8 cellular contexts compared by ENCODE assay signal in the genomic region with DNA sequence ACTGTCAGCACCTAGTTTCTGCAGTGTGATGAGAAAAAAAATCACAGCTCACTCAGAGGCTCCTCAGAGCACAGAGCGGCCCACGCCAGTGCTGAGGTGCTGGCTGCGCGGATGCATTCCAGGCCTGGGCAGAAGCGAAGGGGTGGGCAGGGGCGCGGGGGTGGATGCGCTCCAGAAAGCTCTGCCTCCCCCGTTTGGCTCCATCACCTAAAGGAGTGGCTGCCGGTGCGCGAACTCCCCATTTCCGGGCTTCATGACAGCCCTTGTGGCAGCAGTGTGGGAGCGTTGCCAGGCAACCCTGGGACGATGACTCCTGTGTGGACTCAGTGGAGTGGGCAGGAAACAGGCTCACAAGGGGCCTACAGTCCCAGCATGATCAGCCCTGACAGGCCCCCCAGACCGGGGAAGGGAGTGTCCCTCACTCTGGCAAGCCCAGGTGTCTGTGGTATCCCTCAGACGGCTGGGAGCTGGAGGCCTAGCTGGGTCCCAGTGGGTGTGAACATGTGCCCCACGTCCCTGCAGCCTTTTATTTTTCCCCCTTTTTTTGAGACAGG. TPM values are rescaled to one million over a fixed set of nuclear protein-coding genes. Genes with fewer than 3 reads are reported as not detected.
DNase-seq lines count a peak whose midpoint lies in the region; ATAC-seq and TF ChIP-seq lines count a peak whose summit lies in the region.

No MANE protein-coding gene starts in this region.

- TF ChIP-seq CTCF in DND-41 (IDR thresholded peaks at IDR 0.05; ENCODE audit: borderline replicate concordance, extremely low read depth, low read length, poor library complexity, severe bottlenecking): no peak

- H3K27ac ChIP-seq in DND-41 (ENCODE audit: low read length): no peak overlapping the region

- H3K4me1 ChIP-seq in DND-41 (ENCODE audit: insufficient read depth, low read length): peaks cover 11% of the 10 kb centered on the region

- H3K9ac ChIP-seq in DND-41 (ENCODE audit: low read depth, low read length): no peak overlapping the region

- intact Hi-C loops in left cardiac atrium (cut with DNase I): no loop called here

- peak; percentile 77 for DNase-seq in DND-41
- DNase-seq in NCI-H2227 (lab: John Stamatoyannopoulos, UW; ENCODE audit: unreplicated experiment): peak; percentile 66
- peak; percentile 19 for DNase-seq in activated effector memory CD4-positive, alpha-beta T cell treated with Interleukin-2 at 50 U/mL for 16 hours
- DNase-seq in left cardiac atrium: peak; percentile 74
- DNase-seq in stimulated activated CD4-positive, alpha-beta T cell treated with anti-CD3 and anti-CD28 coated beads, Interleukin-1b, Interleukin-23, amount 100 ng/mL, for 48 hours: peak; percentile 71
- no peak for DNase-seq in MG63

- H2AFZ ChIP-seq in DND-41 (ENCODE audit: low read depth, low read length): no peak overlapping the region

- H3K27me3 ChIP-seq in DND-41 (ENCODE audit: insufficient read depth, low read length, poor library complexity): no peaks in the 10 kb centered on the region
- H3K27me3 ChIP-seq in MG63: no peaks in the 10 kb centered on the region

- H3K36me3 ChIP-seq in DND-41 (ENCODE audit: insufficient read depth, low read length): peaks cover 56% of the 10 kb centered on the region
- H3K36me3 ChIP-seq in MG63: peaks cover 59% of the 10 kb centered on the region

- peak; percentile 69 for ATAC-seq in DND-41 (ENCODE audit: insufficient read depth, low read depth)
- peak; percentile 52 to 62 for ATAC-seq in left cardiac atrium
- ATAC-seq in GM21723 (IDR thresholded peaks at IDR 0.05; ENCODE audit: unreplicated experiment): no peak
- no peak for ATAC-seq in GM21526 (IDR thresholded peaks at IDR 0.05; ENCODE audit: low FRiP score, unreplicated experiment)

- H3K9me3 ChIP-seq in DND-41 (ENCODE audit: insufficient read depth, low read length, severe bottlenecking): no peaks in the 10 kb centered on the region
- H3K9me3 ChIP-seq in MG63: no peaks in the 10 kb centered on the region

- H4K20me1 ChIP-seq in DND-41 (ENCODE audit: insufficient read depth, low read length): peaks cover 26% of the 10 kb centered on the region

- no peak overlapping the region for H3K4me3 ChIP-seq in DND-41 (ENCODE audit: low read depth in 1 of 2, low read length in 2 of 2)
- H3K4me3 ChIP-seq in MG63: no peak overlapping the region

- no peak overlapping the region for H3K4me2 ChIP-seq in DND-41 (ENCODE audit: insufficient read depth, low read length)

- H3K79me2 ChIP-seq in DND-41 (ENCODE audit: insufficient read depth, low read length): peaks cover 13% of the 10 kb centered on the region; the same call in 1 of the 2 replicates

RNA-seq across cellular contexts. Expression of gene NUDT16L1, which starts 32.8 kb away (rescaled TPM):
- 10 to 100 TPM; 39.1 to 41.0 TPM for total RNA-seq in left cardiac atrium
- 61.9 and 65.8 TPM in 2 replicates for total RNA-seq in MG63 (2014; rRNA removed; shearing (Covaris generic); ENCODE audit: low replicate concordance)

RNA-seq across cellular contexts. Expression of gene MGRN1, which starts 35.9 kb away (rescaled TPM):
- 10 to 100 TPM; 33.1 to 44.6 TPM for total RNA-seq in left cardiac atrium
- total RNA-seq in MG63 (2014; rRNA removed; shearing (Covaris generic); ENCODE audit: low replicate concordance): 8.3 and 13.8 TPM in 2 replicates

RNA-seq across cellular contexts. Expression of gene UBALD1, which starts 45.8 kb away (rescaled TPM):
- total RNA-seq in left cardiac atrium: 10 to 100 TPM; 19.6 to 20.0 TPM
- total RNA-seq in MG63 (2014; rRNA removed; shearing (Covaris generic); ENCODE audit: low replicate concordance): 18.7 and 29.4 TPM in 2 replicates

Comparison
In these comparisons a context has a peak if more than half of its experiments do, and no peak if none do; other contexts are left out.
1. ATAC-seq: peak in DND-41 (single experiment) and left cardiac atrium (2 of 2); none in GM21723 (single experiment) and GM21526 (single experiment).